Comparison of ENCODE assay signal across 8 cellular contexts in genomic region chr2:10043906-10044601, GRCh38. TPM values are rescaled to one million over a fixed set of nuclear protein-coding genes. Genes with fewer than 3 reads are reported as not detected.
DNase-seq lines count a peak whose midpoint lies in the region; ATAC-seq and TF ChIP-seq lines count a peak whose summit lies in the region.

No MANE protein-coding gene starts in this region.

- CTCF ChIA-PET in activated CD4-positive, alpha-beta memory T cell treated with anti-CD3 and anti-CD28 coated beads, Interleukin-2, amount 10 ng/mL, durations not matched to agents 7 days and 5 days (lab: Charles Lee): interaction anchor here (0.6 to 10.7 kb wide), 8 partner anchors 9 to 245 kb away, joined by 3 to 157 read pairs (median 5); no protein-coding TSS in a partner anchor

- peaks cover 0 to 66% (median 21%) of the 10 kb centered on the region in 4 donors for H3K4me1 ChIP-seq in right lobe of liver

- H3K27me3 Mint-ChIP-seq in activated CD4-positive, alpha-beta memory T cell treated with anti-CD3 and anti-CD28 coated beads, Interleukin-2, amount 10 ng/mL, durations not matched to agents 7 days and 5 days: peaks cover 26% of the 10 kb centered on the region

- no peak for TF ChIP-seq CTCF in 22Rv1 (IDR thresholded peaks at IDR 0.05)
- TF ChIP-seq CTCF in right lobe of liver (IDR thresholded peaks at IDR 0.05): no peak

- DNase-seq in NCI-H460 (ENCODE audit: extremely low read depth, low read depth): peak; percentile 91
- DNase-seq in activated CD4-positive, alpha-beta memory T cell treated with anti-CD3 and anti-CD28 coated beads, Interleukin-2, amount 10 ng/mL, durations not matched to agents 7 days and 5 days: peak; percentile 95
- DNase-seq in dermis blood vessel endothelial cell: peak; percentile 96
- DNase-seq in right lobe of liver: peak; percentile 98 to 99 (median 99)
- DNase-seq in stimulated activated CD4-positive, alpha-beta T cell treated with anti-CD3 and anti-CD28 coated beads, Interleukin-2, amount 100 ng/mL, for 4 hours (ENCODE audit: low read depth): peak; percentile 96

- peaks cover 3 to 21% (median 12%) of the 10 kb centered on the region in 4 donors for H3K36me3 ChIP-seq in right lobe of liver

- H3K36me3 Mint-ChIP-seq in activated CD4-positive, alpha-beta memory T cell treated with anti-CD3 and anti-CD28 coated beads, Interleukin-2, amount 10 ng/mL, durations not matched to agents 7 days and 5 days (ENCODE audit: low read depth): peaks cover 37% of the 10 kb centered on the region

- peak; percentile 65 for TF ChIP-seq POLR2A in right lobe of liver (IDR thresholded peaks at IDR 0.05)

- no peaks in the 10 kb centered on the region for H3K27me3 ChIP-seq in right lobe of liver

- WGBS in right lobe of liver (ENCODE audit: insufficient coverage, low coverage, low lambda C conversion rate, missing lambda C conversion rate): 8% methylated on average over 12 of the region's 90 CpGs

- H3K27ac ChIP-seq in 22Rv1 (peak overlapping the region; percentile 97), right lobe of liver (peak overlapping the region; percentile 89 to 98 (median 95))

- intact Hi-C loops in right lobe of liver (cut with DNase I): no loop called here

- no peaks in the 10 kb centered on the region for H3K9me3 ChIP-seq in right lobe of liver

- H3K4me3 ChIP-seq in right lobe of liver: peak overlapping the region; percentile 62 to 85 (median 81)

- peaks cover 44% of the 10 kb centered on the region for H3K4me1 Mint-ChIP-seq in activated CD4-positive, alpha-beta memory T cell treated with anti-CD3 and anti-CD28 coated beads, Interleukin-2, amount 10 ng/mL, durations not matched to agents 7 days and 5 days

- no peaks in the 10 kb centered on the region for H3K9me3 Mint-ChIP-seq in activated CD4-positive, alpha-beta memory T cell treated with anti-CD3 and anti-CD28 coated beads, Interleukin-2, amount 10 ng/mL, durations not matched to agents 7 days and 5 days

- POLR2A ChIA-PET in activated CD4-positive, alpha-beta memory T cell treated with anti-CD3 and anti-CD28 coated beads, Interleukin-2, amount 10 ng/mL, durations not matched to agents 7 days and 5 days (lab: Charles Lee): interaction anchor here (0.7 to 5.4 kb wide), 22 partner anchors 8 to 621 kb away, joined by 3 to 88 read pairs (median 5); partner anchors contain the start of genes ADAM17 and TAF1B

- ATAC-seq in GM18858 (IDR thresholded peaks at IDR 0.05; ENCODE audit: unreplicated experiment) (peak; percentile 30), HG03135 (IDR thresholded peaks at IDR 0.05; ENCODE audit: unreplicated experiment) (peak; percentile 38), right lobe of liver (peak; percentile 54 to 81 (median 64))

- peak overlapping the region; percentile 81 for H3K27ac Mint-ChIP-seq in activated CD4-positive, alpha-beta memory T cell treated with anti-CD3 and anti-CD28 coated beads, Interleukin-2, amount 10 ng/mL, durations not matched to agents 7 days and 5 days

- H3K4me3 Mint-ChIP-seq in activated CD4-positive, alpha-beta memory T cell treated with anti-CD3 and anti-CD28 coated beads, Interleukin-2, amount 10 ng/mL, durations not matched to agents 7 days and 5 days: peak overlapping the region; percentile 80

RNA-seq across cellular contexts. Expression of gene KLF11, which starts 0.7 kb away (rescaled TPM):
- 14.0 and 15.0 TPM in 2 replicates for total RNA-seq in NCI-H460 (2014; rRNA removed; shearing (Covaris generic))
- 2.9 and 4.2 TPM in 2 replicates for polyA plus RNA-seq in NCI-H460 (2014; cell fraction: nucleus; rRNA removed)
- total RNA-seq in activated CD4-positive, alpha-beta memory T cell treated with anti-CD3 and anti-CD28 coated beads, Interleukin-2, amount 10 ng/mL, durations not matched to agents 7 days and 5 days: 10 to 100 TPM; 14.4 to 16.0 TPM
- total RNA-seq in dermis blood vessel endothelial cell (7.6 and 11.6 TPM in 2 replicates), right lobe of liver (10 to 100 TPM; 10.9 to 40.1 (median 27.8) TPM)

RNA-seq across cellular contexts. Expression of gene CYS1, which starts 36.2 kb away (rescaled TPM):
- total RNA-seq in NCI-H460 (2014; rRNA removed; shearing (Covaris generic)): 0.14 and 0.22 TPM in 2 replicates
- 0.06 and 0.26 TPM in 2 replicates for polyA plus RNA-seq in NCI-H460 (2014; cell fraction: nucleus; rRNA removed)
- total RNA-seq in activated CD4-positive, alpha-beta memory T cell treated with anti-CD3 and anti-CD28 coated beads, Interleukin-2, amount 10 ng/mL, durations not matched to agents 7 days and 5 days: under 1 TPM; 0.40 to 0.71 TPM
- 0.74 and 1.2 TPM in 2 replicates for total RNA-seq in dermis blood vessel endothelial cell
- total RNA-seq in right lobe of liver: under 1 TPM; 0.26 to 0.99 (median 0.55) TPM

Comparison
In these comparisons a context has a peak if more than half of its experiments do, and no peak if none do; other contexts are left out.
1. Peak in every context shown above with its lines: DNase-seq, ATAC-seq, H3K4me3 ChIP-seq and H3K27ac ChIP-seq.